In genomic region chr2:43569921-43570320, GRCh38 we compare ENCODE assay signal across 11 cellular contexts. TPM values are rescaled to one million over a fixed set of nuclear protein-coding genes. Genes with fewer than 3 reads are reported as not detected.
A peak's percentile ranks its signal among the peaks of the same experiment; 100 is the strongest.
DNase-seq lines count a peak whose midpoint lies in the region; ATAC-seq and TF ChIP-seq lines count a peak whose summit lies in the region.
"Had no signal": no experiment of that assay in that cellular context is flagged by ENCODE, and none has a peak within 500 bp of the region (broad histone marks: within the 10 kb centered on the region; RNA-seq: fewer than 3 reads in every experiment).

No MANE protein-coding gene starts in this region.

- peaks cover 44% of the 10 kb centered on the region for H3K4me1 Mint-ChIP-seq in activated T-helper 2 cell treated with anti-CD3 and anti-CD28 coated beads, Interferon-gamma antibody, Interleukin-2, Interleukin-4, amounts not matched to agents 10 μg/mL and 5 μg/mL and 100 μg/mL, durations not matched to agents 14 hours and 24 hours and 36 hours (ENCODE audit: low read depth)

- no peaks in the 10 kb centered on the region for H3K9me3 Mint-ChIP-seq in activated T-helper 2 cell treated with anti-CD3 and anti-CD28 coated beads, Interferon-gamma antibody, Interleukin-2, Interleukin-4, amounts not matched to agents 10 μg/mL and 5 μg/mL and 100 μg/mL, durations not matched to agents 14 hours and 24 hours and 36 hours

- H3K4me3 Mint-ChIP-seq in activated T-helper 2 cell treated with anti-CD3 and anti-CD28 coated beads, Interferon-gamma antibody, Interleukin-2, Interleukin-4, amounts not matched to agents 10 μg/mL and 5 μg/mL and 100 μg/mL, durations not matched to agents 14 hours and 24 hours and 36 hours (ENCODE audit: low read depth) = peak overlapping the region; percentile 31

- no peaks in the 10 kb centered on the region for H3K4me1 ChIP-seq in foreskin keratinocyte

- H3K27me3 Mint-ChIP-seq in activated T-helper 2 cell treated with anti-CD3 and anti-CD28 coated beads, Interferon-gamma antibody, Interleukin-2, Interleukin-4, amounts not matched to agents 10 μg/mL and 5 μg/mL and 100 μg/mL, durations not matched to agents 14 hours and 24 hours and 36 hours (ENCODE audit: low read depth) = no peaks in the 10 kb centered on the region

- H3K27ac Mint-ChIP-seq in activated T-helper 2 cell treated with anti-CD3 and anti-CD28 coated beads, Interferon-gamma antibody, Interleukin-2, Interleukin-4, amounts not matched to agents 10 μg/mL and 5 μg/mL and 100 μg/mL, durations not matched to agents 14 hours and 24 hours and 36 hours = peak overlapping the region; percentile 91

- DNase-seq in activated T-helper 2 cell treated with anti-CD3 and anti-CD28 coated beads, Interferon-gamma antibody, Interleukin-2, Interleukin-4, amounts not matched to agents 10 μg/mL and 5 μg/mL and 100 μg/mL, durations not matched to agents 14 hours and 24 hours and 36 hours (ENCODE audit: low spot score) = no peak
- DNase-seq in NOMO-1 treated with DMSO at 0.1 percent for 48 hours (lab: John Stamatoyannopoulos, UW; ENCODE audit: unreplicated experiment) (no peak), foreskin keratinocyte (no peak), NCI-H187 (lab: John Stamatoyannopoulos, UW) (no peak)
- DNase-seq: DMS153, heart right ventricle, mesenchymal stem cell, NCI-H1092 treated with DMSO at 0.1 percent for 48 hours had no signal

- H3K27me3 ChIP-seq in foreskin keratinocyte = no peaks in the 10 kb centered on the region
- H3K27me3 ChIP-seq: heart right ventricle had no signal

- no peak for TF ChIP-seq CTCF in foreskin keratinocyte (conservative IDR thresholded peaks at IDR 0.05)

- peaks cover 83% of the 10 kb centered on the region for H3K36me3 Mint-ChIP-seq in activated T-helper 2 cell treated with anti-CD3 and anti-CD28 coated beads, Interferon-gamma antibody, Interleukin-2, Interleukin-4, amounts not matched to agents 10 μg/mL and 5 μg/mL and 100 μg/mL, durations not matched to agents 14 hours and 24 hours and 36 hours (ENCODE audit: low read depth)

- intact Hi-C loops in activated T-helper 2 cell treated with anti-CD3 and anti-CD28 coated beads, Interferon-gamma antibody, Interleukin-2, Interleukin-4, amounts not matched to agents 10 μg/mL and 5 μg/mL and 100 μg/mL, durations not matched to agents 14 hours and 24 hours and 36 hours (cut with micrococcal nuclease) = loop anchor here (1.0 kb wide), 1 partner anchor 11 kb away; no protein-coding TSS in a partner anchor

- ATAC-seq in GM18519 (IDR thresholded peaks at IDR 0.05; ENCODE audit: low FRiP score, unreplicated experiment) (peak; percentile 40), GM19463 (IDR thresholded peaks at IDR 0.05; ENCODE audit: unreplicated experiment) (peak; percentile 88), HG03045 (IDR thresholded peaks at IDR 0.05; ENCODE audit: unreplicated experiment) (peak; percentile 79), foreskin keratinocyte (no peak)
- ATAC-seq: heart right ventricle had no signal

- H3K27ac ChIP-seq in foreskin keratinocyte = no peak overlapping the region
- H3K27ac ChIP-seq: heart right ventricle had no signal

RNA-seq across cellular contexts. Expression of gene THADA, which starts 25.9 kb away (rescaled TPM):
- 48.3 and 48.4 TPM in 2 replicates for total RNA-seq in activated T-helper 2 cell treated with anti-CD3 and anti-CD28 coated beads, Interferon-gamma antibody, Interleukin-2, Interleukin-4, amounts not matched to agents 10 μg/mL and 5 μg/mL and 100 μg/mL, durations not matched to agents 14 hours and 24 hours and 36 hours
- 20.1 and 21.0 TPM in 2 replicates for total RNA-seq in foreskin keratinocyte
- 14.4 and 15.6 TPM in 2 replicates for polyA plus RNA-seq in foreskin keratinocyte
